11 cellular contexts compared by ENCODE assay signal in genomic region chr1:32349211-32349708, GRCh38. TPM values are rescaled to one million over a fixed set of nuclear protein-coding genes. Genes with fewer than 3 reads are reported as not detected.
DNase-seq lines count a peak whose midpoint lies in the region; ATAC-seq and TF ChIP-seq lines count a peak whose summit lies in the region.
"Had no signal": no experiment of that assay in that cellular context is flagged by ENCODE, and none has a peak within 500 bp of the region (broad histone marks: within the 10 kb centered on the region; RNA-seq: fewer than 3 reads in every experiment).

No MANE protein-coding gene starts in this region.

- H3K27ac ChIP-seq in heart right ventricle (peak overlapping the region in 8 of 10 donors; percentile 47 to 98 (median 62)), stomach (peak overlapping the region in 4 of 5 donors; percentile 6 to 53 (median 16))
- H3K27ac ChIP-seq: SK-N-MC had no signal

- no peak overlapping the region for H3K4me3 Mint-ChIP-seq in activated CD4-positive, alpha-beta memory T cell treated with anti-CD3 and anti-CD28 coated beads, Interleukin-2, amount 10 ng/mL, durations not matched to agents 7 days and 5 days

- no peak for TF ChIP-seq CTCF in heart right ventricle (IDR thresholded peaks at IDR 0.05)
- no peak for TF ChIP-seq CTCF in stomach (IDR thresholded peaks at IDR 0.05)

- peaks cover 3% of the 10 kb centered on the region for H3K9me3 Mint-ChIP-seq in activated CD4-positive, alpha-beta memory T cell treated with anti-CD3 and anti-CD28 coated beads, Interleukin-2, amount 10 ng/mL, durations not matched to agents 7 days and 5 days

- 45 to 54% methylated on average over 8 of the region's 8 CpGs for WGBS in heart right ventricle, 2 donors
- 53 to 64% (median 60%) methylated on average over 7 to 8 of the region's 8 CpGs for WGBS in stomach, 5 donors

- DNase-seq in activated effector memory CD4-positive, alpha-beta T cell treated with anti-CD3 and anti-CD28 coated beads, Interleukin-2, amount 50 U/mL, for 16 hours = peak; percentile 69
- DNase-seq in activated effector memory CD4-positive, alpha-beta T cell treated with Interleukin-2 at 50 U/mL for 16 hours = no peak
- peak; percentile 22 for DNase-seq in activated CD4-positive, alpha-beta memory T cell treated with anti-CD3 and anti-CD28 coated beads, Interleukin-2, amount 10 ng/mL, durations not matched to agents 7 days and 5 days
- DNase-seq in heart right ventricle (peak; percentile 66 to 72), stomach (no peak), DMS53 treated with DMSO at 0.1 percent for 48 hours (lab: John Stamatoyannopoulos, UW; ENCODE audit: unreplicated experiment) (no peak), NK-92 (lab: John Stamatoyannopoulos, UW; ENCODE audit: unreplicated experiment) (no peak)
- DNase-seq: activated naive CD4-positive, alpha-beta T cell treated with anti-CD3 and anti-CD28 coated beads, Interleukin-2, amount 50 U/mL, for 16 hours; Karpas-422 had no signal

- no peaks in the 10 kb centered on the region for H3K36me3 Mint-ChIP-seq in activated CD4-positive, alpha-beta memory T cell treated with anti-CD3 and anti-CD28 coated beads, Interleukin-2, amount 10 ng/mL, durations not matched to agents 7 days and 5 days (ENCODE audit: low read depth)

- H3K27ac Mint-ChIP-seq in activated CD4-positive, alpha-beta memory T cell treated with anti-CD3 and anti-CD28 coated beads, Interleukin-2, amount 10 ng/mL, durations not matched to agents 7 days and 5 days = peak overlapping the region; percentile 31

- peaks cover 11% of the 10 kb centered on the region for H3K27me3 Mint-ChIP-seq in activated CD4-positive, alpha-beta memory T cell treated with anti-CD3 and anti-CD28 coated beads, Interleukin-2, amount 10 ng/mL, durations not matched to agents 7 days and 5 days

- no peak for TF ChIP-seq EP300 in stomach (IDR thresholded peaks at IDR 0.05)

- no peak overlapping the region for H3K4me3 ChIP-seq in heart right ventricle
- H3K4me3 ChIP-seq in stomach = no peak overlapping the region
- H3K4me3 ChIP-seq: SK-N-MC had no signal

- POLR2A ChIA-PET in activated CD4-positive, alpha-beta memory T cell treated with anti-CD3 and anti-CD28 coated beads, Interleukin-2, amount 10 ng/mL, durations not matched to agents 7 days and 5 days (lab: Charles Lee) = interaction anchor here (1.1 to 5.8 kb wide), 4 partner anchors 13 to 126 kb away, joined by 3 to 34 read pairs (median 14); partner anchors contain the start of gene MARCKSL1

- peaks cover 49% of the 10 kb centered on the region for H3K4me1 Mint-ChIP-seq in activated CD4-positive, alpha-beta memory T cell treated with anti-CD3 and anti-CD28 coated beads, Interleukin-2, amount 10 ng/mL, durations not matched to agents 7 days and 5 days

- H3K27me3 ChIP-seq in heart right ventricle (peaks cover 0 to 11% (median 0%) of the 10 kb centered on the region in 7 donors), stomach (no peaks in the 10 kb centered on the region)

- H3K4me1 ChIP-seq in heart right ventricle (peaks cover 11 to 68% (median 54%) of the 10 kb centered on the region in 9 donors), stomach (peaks cover 28 to 65% (median 52%) of the 10 kb centered on the region in 4 donors)

- ATAC-seq in heart right ventricle (peak in 5 of 8 donors; percentile 1 to 20 (median 5)), GM19467 (IDR thresholded peaks at IDR 0.05; ENCODE audit: unreplicated experiment) (no peak)

- intact Hi-C loops in heart right ventricle (cut with DNase I) (no loop called here), stomach (cut with DNase I; ENCODE audit: low total_unique reads) (no loop called here)

- no peaks in the 10 kb centered on the region for H3K36me3 ChIP-seq in heart right ventricle
- no peaks in the 10 kb centered on the region for H3K36me3 ChIP-seq in stomach

- CTCF ChIA-PET in activated CD4-positive, alpha-beta memory T cell treated with anti-CD3 and anti-CD28 coated beads, Interleukin-2, amount 10 ng/mL, durations not matched to agents 7 days and 5 days (lab: Charles Lee) = interaction anchor here (1.3 kb wide), 1 partner anchor 13 kb away, joined by 3 read pairs; the partner anchor contains the start of gene MARCKSL1

- H3K9me3 ChIP-seq in heart right ventricle (no peaks in the 10 kb centered on the region), stomach (no peaks in the 10 kb centered on the region)

- TF ChIP-seq POLR2A in stomach (IDR thresholded peaks at IDR 0.05) = no peak

RNA-seq across cellular contexts. Expression of gene FAM229A, which starts 13.0 kb away (rescaled TPM):
- total RNA-seq in activated CD4-positive, alpha-beta memory T cell treated with anti-CD3 and anti-CD28 coated beads, Interleukin-2, amount 10 ng/mL, durations not matched to agents 7 days and 5 days = 10 to 100 TPM; 10.6 to 11.8 TPM
- total RNA-seq in heart right ventricle (1 to 10 TPM in 9 of 10 donors, under 1 TPM in 1; 0.93 to 5.2 (median 2.2) TPM), stomach (10 to 100 TPM in 2 of 5 donors, 1 to 10 TPM in 3; 2.2 to 21.6 (median 8.8) TPM)
- polyA plus RNA-seq in heart right ventricle (10 to 100 TPM in 1 of 2 donors, 1 to 10 TPM in 1; 2.8 to 13.4 TPM), stomach (10 to 100 TPM in 1 of 3 donors, 1 to 10 TPM in 2; 7.8 to 10.3 (median 8.7) TPM)

RNA-seq across cellular contexts. Expression of gene TSSK3, which starts 13.1 kb away (rescaled TPM):
- 1 to 10 TPM in 1 of 2 experiments, under 1 TPM in 1; 0.70 to 1.0 TPM for total RNA-seq in activated CD4-positive, alpha-beta memory T cell treated with anti-CD3 and anti-CD28 coated beads, Interleukin-2, amount 10 ng/mL, durations not matched to agents 7 days and 5 days
- 1 to 10 TPM in 7 of 10 donors, under 1 TPM in 3; 0.47 to 5.8 (median 1.7) TPM for total RNA-seq in heart right ventricle
- 1 to 10 TPM in 1 of 2 donors, under 1 TPM in 1; 0.10 to 4.4 TPM for polyA plus RNA-seq in heart right ventricle
- total RNA-seq in stomach = under 1 TPM in 1 of 5 donors, not detected in 4; 0.92 TPM
- polyA plus RNA-seq in stomach = under 1 TPM in 1 of 3 donors, not detected in 2; 0.43 TPM

RNA-seq across cellular contexts. Expression of gene MARCKSL1, which starts 13.2 kb away (rescaled TPM):
- total RNA-seq in activated CD4-positive, alpha-beta memory T cell treated with anti-CD3 and anti-CD28 coated beads, Interleukin-2, amount 10 ng/mL, durations not matched to agents 7 days and 5 days = 10 to 100 TPM; 26.4 to 27.9 TPM
- total RNA-seq in heart right ventricle (10 to 100 TPM in 8 of 10 donors, 1 to 10 TPM in 2; 6.3 to 27.4 (median 13.2) TPM), stomach (10 to 100 TPM in 4 of 5 donors, 1 to 10 TPM in 1; 7.6 to 99.4 (median 22.9) TPM)
- polyA plus RNA-seq in heart right ventricle (10 to 100 TPM; 21.1 to 61.1 TPM), stomach (100 to 1,000 TPM in 1 of 3 donors, 10 to 100 TPM in 2; 46.4 to 100 (median 95.3) TPM)

RNA-seq across cellular contexts. Expression of gene BSDC1, which starts 45.0 kb away (rescaled TPM):
- total RNA-seq in activated CD4-positive, alpha-beta memory T cell treated with anti-CD3 and anti-CD28 coated beads, Interleukin-2, amount 10 ng/mL, durations not matched to agents 7 days and 5 days = 10 to 100 TPM; 52.5 to 52.6 TPM
- total RNA-seq in heart right ventricle (10 to 100 TPM; 37.2 to 49.4 (median 45.9) TPM), stomach (100 to 1,000 TPM in 1 of 5 donors, 10 to 100 TPM in 4; 35.9 to 126 (median 57.6) TPM)
- polyA plus RNA-seq in heart right ventricle (10 to 100 TPM; 21.4 to 24.1 TPM), stomach (10 to 100 TPM; 23.8 to 39.0 (median 36.8) TPM)

RNA-seq across cellular contexts. Expression of gene HDAC1, which starts 57.4 kb away (rescaled TPM):
- 100 to 1,000 TPM; 180 to 185 TPM for total RNA-seq in activated CD4-positive, alpha-beta memory T cell treated with anti-CD3 and anti-CD28 coated beads, Interleukin-2, amount 10 ng/mL, durations not matched to agents 7 days and 5 days
- total RNA-seq in heart right ventricle (10 to 100 TPM; 27.5 to 43.5 (median 33.0) TPM), stomach (100 to 1,000 TPM in 1 of 5 donors, 10 to 100 TPM in 4; 62.0 to 143 (median 77.0) TPM)
- polyA plus RNA-seq in heart right ventricle (10 to 100 TPM; 29.6 to 33.9 TPM), stomach (100 to 1,000 TPM in 1 of 3 donors, 10 to 100 TPM in 2; 50.7 to 113 (median 57.1) TPM)

Comparison
In these comparisons a context has a peak if more than half of its experiments do, and no peak if none do; other contexts are left out.
1. DNase-seq: peak in activated effector memory CD4-positive, alpha-beta T cell treated with anti-CD3 and anti-CD28 coated beads, Interleukin-2, amount 50 U/mL, for 16 hours (single experiment), activated CD4-positive, alpha-beta memory T cell treated with anti-CD3 and anti-CD28 coated beads, Interleukin-2, amount 10 ng/mL, durations not matched to agents 7 days and 5 days (single experiment) and heart right ventricle (2 of 2); none in activated effector memory CD4-positive, alpha-beta T cell treated with Interleukin-2 at 50 U/mL for 16 hours (single experiment), stomach (single experiment), DMS53 treated with DMSO at 0.1 percent for 48 hours (single experiment) and NK-92 (single experiment).